Comparison of ENCODE assay signal across 10 cellular contexts in the genomic region with DNA sequence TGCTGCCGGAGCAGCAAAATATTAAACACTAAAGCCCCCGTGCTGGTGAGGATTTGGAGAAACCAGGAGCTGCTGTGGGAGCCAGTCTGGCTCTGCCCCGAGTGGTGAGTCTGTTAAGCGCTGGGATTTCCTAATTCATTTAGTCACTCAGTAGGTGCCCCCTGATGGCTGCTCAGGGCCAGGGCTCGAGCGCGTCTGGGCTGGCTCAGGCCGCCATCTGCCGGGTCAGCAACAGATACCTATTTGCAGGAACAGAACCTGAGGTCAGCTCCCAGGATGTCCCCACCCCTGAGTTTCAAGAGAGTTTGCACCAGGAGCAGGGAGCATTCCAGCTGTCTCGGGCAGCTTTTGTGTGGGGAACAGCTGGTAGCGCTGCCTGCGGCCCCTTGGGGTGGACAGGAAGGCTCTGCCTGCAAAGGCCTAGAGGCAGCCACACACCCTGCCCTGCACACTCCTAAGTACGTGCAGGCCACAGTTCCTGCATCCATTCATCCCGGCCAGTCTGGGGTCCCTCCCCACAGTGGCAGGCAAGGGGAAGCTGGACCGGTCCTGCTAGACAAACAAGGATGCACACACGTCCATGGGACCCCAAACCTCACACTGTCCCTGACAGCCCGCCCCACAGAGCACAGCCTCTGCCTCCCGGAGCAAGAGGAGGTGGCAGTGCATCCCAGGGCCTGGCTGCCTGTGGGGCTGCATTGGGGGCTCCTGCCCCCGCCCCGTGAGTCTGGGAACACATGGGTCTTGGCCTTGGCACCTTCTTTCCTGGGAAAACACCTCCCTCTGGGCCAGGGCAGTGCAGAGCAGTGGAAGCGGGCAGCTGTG.
DNase-seq lines count a peak whose midpoint lies in the region; ATAC-seq and TF ChIP-seq lines count a peak whose summit lies in the region.
"Had no signal": no experiment of that assay in that cellular context is flagged by ENCODE, and none has a peak within 500 bp of the region (broad histone marks: within the 10 kb centered on the region; RNA-seq: fewer than 3 reads in every experiment).

No MANE protein-coding gene starts in this region.

- BruUV-seq in HCT116 (replicated peaks; lab: Mats Ljungman, UMichigan) = no TSS peak

- H3K4me1 ChIP-seq in HCT116 (ENCODE audit: control insufficient read depth in 1 of 2, insufficient read depth in 2 of 2, low read length in 2 of 2) (no peaks in the 10 kb centered on the region), mesendoderm (ENCODE audit: control insufficient read depth, low read depth, low read length) (no peaks in the 10 kb centered on the region), MM.1S (ENCODE audit: low read length) (no peaks in the 10 kb centered on the region)

- no peaks in the 10 kb centered on the region for H4K20me1 ChIP-seq in HCT116 (ENCODE audit: insufficient read depth)
- no peaks in the 10 kb centered on the region for H4K20me1 ChIP-seq in MM.1S (ENCODE audit: insufficient read depth, low read length)

- H3K27me3 ChIP-seq in HCT116 (ENCODE audit: insufficient read depth, low read length) (no peaks in the 10 kb centered on the region), mesendoderm (ENCODE audit: insufficient read depth, low read length, poor library complexity) (no peaks in the 10 kb centered on the region), MM.1S (replicated peaks; ENCODE audit: insufficient read depth, low read length) (no peaks in the 10 kb centered on the region; the same call in 1 of the 2 replicates)

- no peak for TF ChIP-seq POLR2A in HCT116 (IDR thresholded peaks at IDR 0.05; ENCODE audit: borderline replicate concordance, extremely low read depth, insufficient read depth, insufficient read length)

- no peak overlapping the region for H4K5ac ChIP-seq in mesendoderm (ENCODE audit: low read length)

- CTCF ChIA-PET in HCT116 (lab: Charles Lee) = no interaction called here

- H3K4me3 ChIP-seq in AG09309 (ENCODE audit: control insufficient read depth, low read depth, low read length) = no peak overlapping the region
- no peak overlapping the region for H3K4me3 ChIP-seq in HCT116 (replicated peaks in 1 of 2; ENCODE audit: low read depth in 1 of 2, low read length in 2 of 2)
- no peak overlapping the region for H3K4me3 ChIP-seq in cardiac fibroblast (replicated peaks in 1 of 2; ENCODE audit: low read depth in 2 of 2, low read length in 2 of 2)
- H3K4me3 ChIP-seq in mesendoderm (ENCODE audit: low read length) = no peak overlapping the region
- no peak overlapping the region for H3K4me3 ChIP-seq in MM.1S (ENCODE audit: low read length)

- intact Hi-C loops in HCT116 (cut with micrococcal nuclease) = no loop called here

- H3K18ac ChIP-seq in mesendoderm (ENCODE audit: low read length) = no peak overlapping the region

- no peak overlapping the region for H4K8ac ChIP-seq in mesendoderm (ENCODE audit: low read depth, low read length)

- RAD21 ChIA-PET in HCT116 (lab: Charles Lee; ENCODE audit: low non-redundant PET in 1 of 2, low total read pairs in 2 of 2, uncharacterized antibody in 2 of 2, unreplicated experiment in 2 of 2) = no interaction called here

- H2BK5ac ChIP-seq in mesendoderm (ENCODE audit: low read length) = no peak overlapping the region

- H3K36me3 ChIP-seq in HCT116 (ENCODE audit: control insufficient read depth in 1 of 2, insufficient read depth in 2 of 2, low read length in 2 of 2) (no peaks in the 10 kb centered on the region), mesendoderm (ENCODE audit: control insufficient read depth, insufficient read depth, low read length) (no peaks in the 10 kb centered on the region), MM.1S (replicated peaks; ENCODE audit: insufficient read depth, low read length) (no peaks in the 10 kb centered on the region)

- WGBS in mesendoderm (ENCODE audit: extremely low coverage, insufficient coverage, low lambda C conversion rate) = no CpG with 5 or more reads among the region's 21 CpGs

- peak; percentile 58 for TF ChIP-seq RAD21 in HCT116 (IDR thresholded peaks at IDR 0.05; ENCODE audit: low read depth)

- no peaks in the 10 kb centered on the region for H3K79me2 ChIP-seq in HCT116 (ENCODE audit: insufficient read depth, low read length)
- no peaks in the 10 kb centered on the region for H3K79me2 ChIP-seq in mesendoderm (ENCODE audit: control insufficient read depth, insufficient read depth, low read length)
- H3K79me2 ChIP-seq in MM.1S (ENCODE audit: low read length) = no peaks in the 10 kb centered on the region

- no peaks in the 10 kb centered on the region for H3K79me1 ChIP-seq in mesendoderm (ENCODE audit: low read length)

- H2BK15ac ChIP-seq in mesendoderm (replicated peaks; ENCODE audit: low read depth) = no peak overlapping the region

- H3K9me3 ChIP-seq in HCT116 (ENCODE audit: control insufficient read depth in 1 of 2, insufficient read depth in 1 of 2, low read depth in 1 of 2, low read length in 2 of 2) (no peaks in the 10 kb centered on the region), MM.1S (replicated peaks; ENCODE audit: insufficient read depth, low read length) (no peaks in the 10 kb centered on the region)

- H2AFZ ChIP-seq in HCT116 (ENCODE audit: low read depth, low read length, poor library complexity, severe bottlenecking) = no peak overlapping the region
- H2AFZ ChIP-seq in MM.1S (ENCODE audit: low read length) = no peak overlapping the region

- no peak overlapping the region for H2AK5ac ChIP-seq in mesendoderm (ENCODE audit: low read length)

- H3K27ac ChIP-seq in HCT116 (ENCODE audit: low read depth, low read length) = no peak overlapping the region
- no peak overlapping the region for H3K27ac ChIP-seq in mesendoderm (ENCODE audit: low read depth, low read length)
- no peak overlapping the region for H3K27ac ChIP-seq in MM.1S (ENCODE audit: low read length)
- H3K27ac ChIP-seq: epithelial cell of prostate had no signal

- no peak overlapping the region for H2BK120ac ChIP-seq in mesendoderm (ENCODE audit: low read depth, low read length)

- H3F3A ChIP-seq in MM.1S (ENCODE audit: insufficient read depth, low read length) = no peaks in the 10 kb centered on the region

- POLR2A ChIA-PET in HCT116 (lab: Charles Lee) = no interaction called here

- no peak overlapping the region for H3K56ac ChIP-seq in mesendoderm (ENCODE audit: low read length)

- H3K9me2 ChIP-seq in HCT116 (ENCODE audit: insufficient read depth) = no peaks in the 10 kb centered on the region
- H3K9me2 ChIP-seq in MM.1S (replicated peaks; ENCODE audit: insufficient read depth, low read length) = no peaks in the 10 kb centered on the region

- H3K9ac ChIP-seq in HCT116 (ENCODE audit: low read length) (no peak overlapping the region), mesendoderm (ENCODE audit: low read length) (no peak overlapping the region), MM.1S (ENCODE audit: low read length) (no peak overlapping the region)

- TF ChIP-seq CTCF in AG09309 (IDR thresholded peaks at IDR 0.05; ENCODE audit: control insufficient read depth, insufficient read depth, low read depth, low read length, missing control alignments) (peak; percentile 43), HCT116 (IDR thresholded peaks at IDR 0.05 in 2 of 3, conservative IDR thresholded peaks at IDR 0.05 in 1 of 3; ENCODE audit: borderline replicate concordance in 1 of 3, insufficient read depth in 1 of 3, low read depth in 2 of 3, low read length in 2 of 3) (peak; percentile 27 to 79 (median 35); a peak in 4 of 6 replicates), cardiac fibroblast (IDR thresholded peaks at IDR 0.05; ENCODE audit: low read depth, low read length) (peak; percentile 23), MM.1S (IDR thresholded peaks at IDR 0.05; ENCODE audit: low read length) (no peak; the same call in 1 of the 2 replicates)

- H3K23ac ChIP-seq in mesendoderm (ENCODE audit: low read length) = no peak overlapping the region

- DNase-seq in AG09309 (ENCODE audit: low read depth) (no peak), HCT116 (ENCODE audit: low read depth, low spot score) (no peak), cardiac fibroblast (ENCODE audit: low read depth in 2 of 2) (peak in 1 of 2 donors; percentile 54), mesendoderm (peak; percentile 90), MM.1S (no peak), kidney glomerular epithelial cell (lab: John Stamatoyannopoulos, UW) (no peak), COLO829 (ENCODE audit: low spot score) (no peak)
- DNase-seq: OCI-M1 had no signal

- H3K4me2 ChIP-seq in HCT116 (ENCODE audit: low read length) (no peak overlapping the region), mesendoderm (ENCODE audit: low read length) (no peak overlapping the region), MM.1S (ENCODE audit: low read depth, low read length) (no peak overlapping the region)

- ATAC-seq in HCT116 (peak; percentile 78), HG02970 (IDR thresholded peaks at IDR 0.05; ENCODE audit: low FRiP score, unreplicated experiment) (no peak)

- H3K4ac ChIP-seq in mesendoderm (ENCODE audit: low read depth, low read length) = no peak overlapping the region

TF ChIP-seq in HCT116, 20 proteins besides CTCF, POLR2A, EP300 and RAD21 (continues in another document):
- TF ChIP-seq, protein P1, sequence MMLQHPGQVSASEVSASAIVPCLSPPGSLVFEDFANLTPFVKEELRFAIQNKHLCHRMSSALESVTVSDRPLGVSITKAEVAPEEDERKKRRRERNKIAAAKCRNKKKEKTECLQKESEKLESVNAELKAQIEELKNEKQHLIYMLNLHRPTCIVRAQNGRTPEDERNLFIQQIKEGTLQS (IDR thresholded peaks at IDR 0.05) = no peak
- TF ChIP-seq POLR2AphosphoS5 (IDR thresholded peaks at IDR 0.05; ENCODE audit: low read depth, low read length) = no peak
- TF ChIP-seq ZNF274 (IDR thresholded peaks at IDR 0.05; ENCODE audit: low read depth, low read length) = no peak
- TF ChIP-seq YY1 (IDR thresholded peaks at IDR 0.05; ENCODE audit: extremely low read depth, insufficient replicate concordance, low read depth, low read length) = no peak
- no peak for TF ChIP-seq TCF7L2 (IDR thresholded peaks at IDR 0.05; ENCODE audit: borderline replicate concordance, extremely low read depth, insufficient read depth, insufficient read length)
- no peak for TF ChIP-seq FOSL1 (IDR thresholded peaks at IDR 0.05; ENCODE audit: low read depth)
- no peak for TF ChIP-seq EZH2phosphoT487 (IDR thresholded peaks at IDR 0.05; ENCODE audit: borderline replicate concordance)
- no peak for TF ChIP-seq EZH2 (IDR thresholded peaks at IDR 0.05)
